In the genomic region with DNA sequence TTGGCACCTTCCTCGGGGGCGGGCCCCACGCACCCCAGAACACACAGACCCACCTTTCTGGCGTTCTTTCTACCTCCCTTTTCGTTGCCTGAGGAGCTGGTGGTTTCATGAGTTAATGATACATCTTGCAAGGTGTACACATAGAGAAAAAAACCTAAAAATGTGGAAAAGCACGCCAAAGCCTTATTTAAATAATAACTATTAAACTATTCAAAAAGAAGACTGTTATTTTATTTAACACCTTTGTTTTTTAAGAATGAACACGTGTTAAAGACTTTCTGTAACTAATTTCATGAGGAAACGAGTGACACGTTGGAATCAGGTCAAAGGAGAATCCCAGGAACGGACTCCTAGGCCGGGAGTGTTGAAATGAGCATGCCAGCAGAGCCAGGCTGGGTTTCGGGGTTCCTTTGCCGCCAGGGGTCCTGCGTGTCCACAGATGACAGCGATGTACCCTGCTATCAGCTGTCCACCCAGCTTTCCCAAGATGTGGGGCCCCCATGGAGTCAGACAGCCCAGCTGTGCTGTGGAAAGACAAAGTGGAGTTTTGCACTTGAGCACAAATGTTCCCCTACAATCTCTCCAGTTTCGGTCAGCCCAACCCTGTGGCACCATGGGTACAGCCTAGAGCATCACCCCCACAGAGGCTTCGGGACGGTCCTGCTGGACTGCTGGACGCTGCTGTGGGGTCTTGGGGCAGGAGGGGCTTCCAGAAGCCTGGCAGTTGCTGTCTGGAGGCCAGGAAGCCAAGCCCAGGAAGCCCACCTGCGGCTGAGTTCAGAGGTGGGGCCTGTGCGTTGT, we compare ENCODE assay signal across 1 cellular context.
A peak's percentile ranks its signal among the peaks of the same experiment; 100 is the strongest.
TF ChIP-seq lines count a peak whose summit lies in the region.

No MANE protein-coding gene starts in this region.

TF ChIP-seq in HepG2, 621 proteins besides CTCF, POLR2A, EP300 and RAD21 (continued from another document and continues in another):
- TF ChIP-seq, protein P1, sequence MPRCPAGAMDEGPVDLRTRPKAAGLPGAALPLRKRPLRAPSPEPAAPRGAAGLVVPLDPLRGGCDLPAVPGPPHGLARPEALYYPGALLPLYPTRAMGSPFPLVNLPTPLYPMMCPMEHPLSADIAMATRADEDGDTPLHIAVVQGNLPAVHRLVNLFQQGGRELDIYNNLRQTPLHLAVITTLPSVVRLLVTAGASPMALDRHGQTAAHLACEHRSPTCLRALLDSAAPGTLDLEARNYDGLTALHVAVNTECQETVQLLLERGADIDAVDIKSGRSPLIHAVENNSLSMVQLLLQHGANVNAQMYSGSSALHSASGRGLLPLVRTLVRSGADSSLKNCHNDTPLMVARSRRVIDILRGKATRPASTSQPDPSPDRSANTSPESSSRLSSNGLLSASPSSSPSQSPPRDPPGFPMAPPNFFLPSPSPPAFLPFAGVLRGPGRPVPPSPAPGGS (CRISPR knock-in tag; IDR thresholded peaks at IDR 0.05): no peak; the same call in none of the 2 replicates
- peak; percentile 84 for TF ChIP-seq ZNF230 (CRISPR knock-in tag; IDR thresholded peaks at IDR 0.05)
- TF ChIP-seq RNF219 (CRISPR knock-in tag; IDR thresholded peaks at IDR 0.05): no peak
- TF ChIP-seq, protein P2, sequence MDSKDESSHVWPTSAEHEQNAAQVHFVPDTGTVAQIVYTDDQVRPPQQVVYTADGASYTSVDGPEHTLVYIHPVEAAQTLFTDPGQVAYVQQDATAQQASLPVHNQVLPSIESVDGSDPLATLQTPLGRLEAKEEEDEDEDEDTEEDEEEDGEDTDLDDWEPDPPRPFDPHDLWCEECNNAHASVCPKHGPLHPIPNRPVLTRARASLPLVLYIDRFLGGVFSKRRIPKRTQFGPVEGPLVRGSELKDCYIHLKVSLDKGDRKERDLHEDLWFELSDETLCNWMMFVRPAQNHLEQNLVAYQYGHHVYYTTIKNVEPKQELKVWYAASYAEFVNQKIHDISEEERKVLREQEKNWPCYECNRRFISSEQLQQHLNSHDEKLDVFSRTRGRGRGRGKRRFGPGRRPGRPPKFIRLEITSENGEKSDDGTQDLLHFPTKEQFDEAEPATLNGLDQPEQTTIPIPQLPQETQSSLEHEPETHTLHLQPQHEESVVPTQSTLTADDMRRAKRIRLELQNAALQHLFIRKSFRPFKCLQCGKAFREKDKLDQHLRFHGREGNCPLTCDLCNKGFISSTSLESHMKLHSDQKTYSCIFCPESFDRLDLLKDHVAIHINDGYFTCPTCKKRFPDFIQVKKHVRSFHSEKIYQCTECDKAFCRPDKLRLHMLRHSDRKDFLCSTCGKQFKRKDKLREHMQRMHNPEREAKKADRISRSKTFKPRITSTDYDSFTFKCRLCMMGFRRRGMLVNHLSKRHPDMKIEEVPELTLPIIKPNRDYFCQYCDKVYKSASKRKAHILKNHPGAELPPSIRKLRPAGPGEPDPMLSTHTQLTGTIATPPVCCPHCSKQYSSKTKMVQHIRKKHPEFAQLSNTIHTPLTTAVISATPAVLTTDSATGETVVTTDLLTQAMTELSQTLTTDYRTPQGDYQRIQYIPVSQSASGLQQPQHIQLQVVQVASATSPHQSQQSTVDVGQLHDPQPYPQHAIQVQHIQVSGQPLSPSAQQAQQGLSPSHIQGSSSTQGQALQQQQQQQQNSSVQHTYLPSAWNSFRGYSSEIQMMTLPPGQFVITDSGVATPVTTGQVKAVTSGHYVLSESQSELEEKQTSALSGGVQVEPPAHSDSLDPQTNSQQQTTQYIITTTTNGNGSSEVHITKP (CRISPR knock-in tag; IDR thresholded peaks at IDR 0.05; ENCODE audit: low read depth): peak; percentile 25; the same call in 1 of the 2 replicates
- TF ChIP-seq, protein P3, sequence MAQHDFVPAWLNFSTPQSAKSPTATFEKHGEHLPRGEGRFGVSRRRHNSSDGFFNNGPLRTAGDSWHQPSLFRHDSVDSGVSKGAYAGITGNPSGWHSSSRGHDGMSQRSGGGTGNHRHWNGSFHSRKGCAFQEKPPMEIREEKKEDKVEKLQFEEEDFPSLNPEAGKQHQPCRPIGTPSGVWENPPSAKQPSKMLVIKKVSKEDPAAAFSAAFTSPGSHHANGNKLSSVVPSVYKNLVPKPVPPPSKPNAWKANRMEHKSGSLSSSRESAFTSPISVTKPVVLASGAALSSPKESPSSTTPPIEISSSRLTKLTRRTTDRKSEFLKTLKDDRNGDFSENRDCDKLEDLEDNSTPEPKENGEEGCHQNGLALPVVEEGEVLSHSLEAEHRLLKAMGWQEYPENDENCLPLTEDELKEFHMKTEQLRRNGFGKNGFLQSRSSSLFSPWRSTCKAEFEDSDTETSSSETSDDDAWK (CRISPR knock-in tag; IDR thresholded peaks at IDR 0.05): no peak
- TF ChIP-seq ZNF574 (CRISPR knock-in tag; IDR thresholded peaks at IDR 0.05): peak; percentile 64
- no peak for TF ChIP-seq RXRB (CRISPR knock-in tag; IDR thresholded peaks at IDR 0.05; ENCODE audit: borderline replicate concordance)
- TF ChIP-seq, protein P4, sequence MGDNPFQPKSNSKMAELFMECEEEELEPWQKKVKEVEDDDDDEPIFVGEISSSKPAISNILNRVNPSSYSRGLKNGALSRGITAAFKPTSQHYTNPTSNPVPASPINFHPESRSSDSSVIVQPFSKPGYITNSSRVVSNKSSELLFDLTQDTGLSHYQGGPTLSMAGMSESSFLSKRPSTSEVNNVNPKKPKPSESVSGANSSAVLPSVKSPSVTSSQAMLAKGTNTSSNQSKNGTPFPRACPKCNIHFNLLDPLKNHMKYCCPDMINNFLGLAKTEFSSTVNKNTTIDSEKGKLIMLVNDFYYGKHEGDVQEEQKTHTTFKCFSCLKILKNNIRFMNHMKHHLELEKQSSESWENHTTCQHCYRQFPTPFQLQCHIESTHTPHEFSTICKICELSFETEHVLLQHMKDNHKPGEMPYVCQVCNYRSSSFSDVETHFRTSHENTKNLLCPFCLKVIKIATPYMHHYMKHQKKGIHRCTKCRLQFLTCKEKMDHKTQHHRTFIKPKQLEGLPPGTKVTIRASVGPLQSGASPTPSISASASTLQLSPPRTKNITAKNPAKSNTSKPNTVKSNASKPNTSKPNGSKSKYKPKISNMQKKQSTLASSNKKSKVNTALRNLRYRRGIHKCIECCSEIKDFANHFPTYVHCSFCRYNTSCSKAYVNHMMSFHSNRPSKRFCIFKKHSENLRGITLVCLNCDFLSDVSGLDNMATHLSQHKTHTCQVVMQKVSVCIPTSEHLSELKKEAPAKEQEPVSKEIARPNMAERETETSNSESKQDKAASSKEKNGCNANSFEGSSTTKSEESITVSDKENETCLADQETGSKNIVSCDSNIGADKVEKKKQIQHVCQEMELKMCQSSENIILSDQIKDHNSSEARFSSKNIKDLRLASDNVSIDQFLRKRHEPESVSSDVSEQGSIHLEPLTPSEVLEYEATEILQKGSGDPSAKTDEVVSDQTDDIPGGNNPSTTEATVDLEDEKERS (CRISPR knock-in tag; IDR thresholded peaks at IDR 0.05): no peak
- peak; percentile 100 for TF ChIP-seq FIP1L1 (IDR thresholded peaks at IDR 0.05; ENCODE audit: borderline replicate concordance, insufficient read depth, low read depth, low read length)
- TF ChIP-seq ZNF235 (CRISPR knock-in tag; IDR thresholded peaks at IDR 0.05; ENCODE audit: borderline replicate concordance): no peak
- TF ChIP-seq, protein P5, sequence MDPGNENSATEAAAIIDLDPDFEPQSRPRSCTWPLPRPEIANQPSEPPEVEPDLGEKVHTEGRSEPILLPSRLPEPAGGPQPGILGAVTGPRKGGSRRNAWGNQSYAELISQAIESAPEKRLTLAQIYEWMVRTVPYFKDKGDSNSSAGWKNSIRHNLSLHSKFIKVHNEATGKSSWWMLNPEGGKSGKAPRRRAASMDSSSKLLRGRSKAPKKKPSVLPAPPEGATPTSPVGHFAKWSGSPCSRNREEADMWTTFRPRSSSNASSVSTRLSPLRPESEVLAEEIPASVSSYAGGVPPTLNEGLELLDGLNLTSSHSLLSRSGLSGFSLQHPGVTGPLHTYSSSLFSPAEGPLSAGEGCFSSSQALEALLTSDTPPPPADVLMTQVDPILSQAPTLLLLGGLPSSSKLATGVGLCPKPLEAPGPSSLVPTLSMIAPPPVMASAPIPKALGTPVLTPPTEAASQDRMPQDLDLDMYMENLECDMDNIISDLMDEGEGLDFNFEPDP (CRISPR knock-in tag; conservative IDR thresholded peaks at IDR 0.05): no peak
- TF ChIP-seq HOXA5 (CRISPR knock-in tag; IDR thresholded peaks at IDR 0.05): no peak; the same call in 1 of the 2 replicates
- TF ChIP-seq MED1 (CRISPR knock-in tag; IDR thresholded peaks at IDR 0.05): peak; percentile 16; the same call in 1 of the 2 replicates
- no peak for TF ChIP-seq GATAD2A (CRISPR knock-in tag; IDR thresholded peaks at IDR 0.05)
- TF ChIP-seq ZNF451 (CRISPR knock-in tag; IDR thresholded peaks at IDR 0.05): no peak
- TF ChIP-seq ZNF740 (CRISPR knock-in tag; IDR thresholded peaks at IDR 0.05): 0 out of 2 replicates have a peak, but pooled peaks have one; percentile 60
- no peak for TF ChIP-seq ZNF383 (CRISPR knock-in tag; IDR thresholded peaks at IDR 0.05; ENCODE audit: borderline replicate concordance)
- TF ChIP-seq XBP1 (CRISPR knock-in tag; IDR thresholded peaks at IDR 0.05): no peak
- TF ChIP-seq, protein P6, sequence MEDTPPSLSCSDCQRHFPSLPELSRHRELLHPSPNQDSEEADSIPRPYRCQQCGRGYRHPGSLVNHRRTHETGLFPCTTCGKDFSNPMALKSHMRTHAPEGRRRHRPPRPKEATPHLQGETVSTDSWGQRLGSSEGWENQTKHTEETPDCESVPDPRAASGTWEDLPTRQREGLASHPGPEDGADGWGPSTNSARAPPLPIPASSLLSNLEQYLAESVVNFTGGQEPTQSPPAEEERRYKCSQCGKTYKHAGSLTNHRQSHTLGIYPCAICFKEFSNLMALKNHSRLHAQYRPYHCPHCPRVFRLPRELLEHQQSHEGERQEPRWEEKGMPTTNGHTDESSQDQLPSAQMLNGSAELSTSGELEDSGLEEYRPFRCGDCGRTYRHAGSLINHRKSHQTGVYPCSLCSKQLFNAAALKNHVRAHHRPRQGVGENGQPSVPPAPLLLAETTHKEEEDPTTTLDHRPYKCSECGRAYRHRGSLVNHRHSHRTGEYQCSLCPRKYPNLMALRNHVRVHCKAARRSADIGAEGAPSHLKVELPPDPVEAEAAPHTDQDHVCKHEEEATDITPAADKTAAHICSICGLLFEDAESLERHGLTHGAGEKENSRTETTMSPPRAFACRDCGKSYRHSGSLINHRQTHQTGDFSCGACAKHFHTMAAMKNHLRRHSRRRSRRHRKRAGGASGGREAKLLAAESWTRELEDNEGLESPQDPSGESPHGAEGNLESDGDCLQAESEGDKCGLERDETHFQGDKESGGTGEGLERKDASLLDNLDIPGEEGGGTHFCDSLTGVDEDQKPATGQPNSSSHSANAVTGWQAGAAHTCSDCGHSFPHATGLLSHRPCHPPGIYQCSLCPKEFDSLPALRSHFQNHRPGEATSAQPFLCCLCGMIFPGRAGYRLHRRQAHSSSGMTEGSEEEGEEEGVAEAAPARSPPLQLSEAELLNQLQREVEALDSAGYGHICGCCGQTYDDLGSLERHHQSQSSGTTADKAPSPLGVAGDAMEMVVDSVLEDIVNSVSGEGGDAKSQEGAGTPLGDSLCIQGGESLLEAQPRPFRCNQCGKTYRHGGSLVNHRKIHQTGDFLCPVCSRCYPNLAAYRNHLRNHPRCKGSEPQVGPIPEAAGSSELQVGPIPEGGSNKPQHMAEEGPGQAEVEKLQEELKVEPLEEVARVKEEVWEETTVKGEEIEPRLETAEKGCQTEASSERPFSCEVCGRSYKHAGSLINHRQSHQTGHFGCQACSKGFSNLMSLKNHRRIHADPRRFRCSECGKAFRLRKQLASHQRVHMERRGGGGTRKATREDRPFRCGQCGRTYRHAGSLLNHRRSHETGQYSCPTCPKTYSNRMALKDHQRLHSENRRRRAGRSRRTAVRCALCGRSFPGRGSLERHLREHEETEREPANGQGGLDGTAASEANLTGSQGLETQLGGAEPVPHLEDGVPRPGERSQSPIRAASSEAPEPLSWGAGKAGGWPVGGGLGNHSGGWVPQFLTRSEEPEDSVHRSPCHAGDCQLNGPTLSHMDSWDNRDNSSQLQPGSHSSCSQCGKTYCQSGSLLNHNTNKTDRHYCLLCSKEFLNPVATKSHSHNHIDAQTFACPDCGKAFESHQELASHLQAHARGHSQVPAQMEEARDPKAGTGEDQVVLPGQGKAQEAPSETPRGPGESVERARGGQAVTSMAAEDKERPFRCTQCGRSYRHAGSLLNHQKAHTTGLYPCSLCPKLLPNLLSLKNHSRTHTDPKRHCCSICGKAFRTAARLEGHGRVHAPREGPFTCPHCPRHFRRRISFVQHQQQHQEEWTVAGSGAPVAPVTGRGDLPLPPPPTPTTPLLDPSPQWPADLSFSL (CRISPR knock-in tag; IDR thresholded peaks at IDR 0.05): no peak
- no peak for TF ChIP-seq TOE1 (CRISPR knock-in tag; IDR thresholded peaks at IDR 0.05)
- no peak for TF ChIP-seq CENPX (CRISPR knock-in tag; IDR thresholded peaks at IDR 0.05)
- TF ChIP-seq ZNF878 (CRISPR knock-in tag; IDR thresholded peaks at IDR 0.05): no peak
- no peak for TF ChIP-seq FOXC1 (CRISPR knock-in tag; IDR thresholded peaks at IDR 0.05; ENCODE audit: borderline replicate concordance)
